Comparison of ENCODE assay signal across 1 cellular context in the genomic region with DNA sequence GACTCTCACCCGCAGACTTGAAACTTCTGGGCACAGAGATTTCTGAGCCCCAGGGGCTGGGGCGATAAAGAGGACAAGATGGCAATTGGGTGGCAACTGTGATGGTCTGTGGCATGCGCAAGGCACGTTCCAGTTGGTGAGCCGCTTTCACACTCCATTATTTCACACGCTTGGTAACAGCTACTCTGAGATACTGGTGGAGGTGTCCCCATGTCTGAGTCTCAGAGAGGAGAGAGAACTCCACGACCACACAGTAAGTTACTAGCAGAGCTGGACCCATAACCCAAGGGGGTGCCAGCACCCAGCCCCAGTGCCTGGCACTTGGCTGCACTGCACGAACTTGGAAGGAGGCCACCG.
TF ChIP-seq lines count a peak whose summit lies in the region.

No MANE protein-coding gene starts in this region.

TF ChIP-seq in HepG2, 621 proteins besides CTCF, POLR2A, EP300 and RAD21:
- TF ChIP-seq NCOA2 (CRISPR knock-in tag; IDR thresholded peaks at IDR 0.05) = no peak
